8 cellular contexts compared by ENCODE assay signal in the genomic region with DNA sequence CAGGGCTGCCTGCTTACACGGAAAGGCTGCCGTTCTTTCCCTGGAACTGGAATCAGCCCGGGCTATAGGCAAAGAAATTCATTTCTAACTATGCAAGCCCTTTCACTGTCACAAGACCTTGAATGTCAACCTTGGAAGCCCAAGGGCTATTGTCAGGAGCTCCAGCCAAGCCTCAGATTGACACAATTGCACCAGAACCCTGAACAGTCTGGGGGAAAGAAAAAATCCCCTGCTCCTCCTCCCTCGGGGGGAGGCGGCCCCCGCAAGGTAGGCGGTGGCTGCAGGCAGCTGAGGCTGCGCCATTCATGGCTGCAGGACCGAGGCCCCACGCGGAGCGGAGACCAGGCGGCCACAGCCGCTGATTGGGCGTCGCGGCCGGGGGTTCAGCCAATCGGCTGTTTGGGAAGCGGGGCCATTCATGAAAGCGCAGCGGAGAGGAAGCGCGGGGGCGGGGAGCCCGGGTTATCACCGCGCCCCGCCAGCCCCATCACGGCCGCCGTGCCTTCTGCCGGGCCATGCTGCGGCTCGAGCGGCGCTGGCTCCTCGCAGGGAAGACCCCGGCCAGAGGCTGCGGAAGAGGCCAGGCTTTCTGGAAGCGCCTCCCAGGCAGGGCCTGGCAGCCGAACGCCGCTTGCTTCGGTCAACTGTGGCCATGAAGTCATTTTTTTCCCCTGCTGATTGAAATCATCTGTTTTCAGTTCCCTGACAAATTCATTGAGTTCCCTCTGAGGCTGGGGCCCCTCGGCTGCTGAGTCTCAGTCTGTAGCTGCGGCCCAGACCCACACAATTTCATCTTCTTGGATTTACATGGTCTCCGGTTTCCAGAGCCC. TPM values are rescaled to one million over a fixed set of nuclear protein-coding genes. Genes with fewer than 3 reads are reported as not detected.
DNase-seq lines count a peak whose midpoint lies in the region; ATAC-seq, FAIRE-seq and TF ChIP-seq lines count a peak whose summit lies in the region.

No MANE protein-coding gene starts in this region.

- WGBS in SK-N-SH (ENCODE audit: low lambda C conversion rate) = 10% methylated on average over 16 of the region's 48 CpGs
- 7 to 8% methylated on average over 46 to 48 of the region's 48 CpGs for WGBS in pancreas, 2 donors
- WGBS in thymus = 7% methylated on average over 48 of the region's 48 CpGs

- no peaks in the 10 kb centered on the region for H3K36me3 Mint-ChIP-seq in activated naive CD4-positive, alpha-beta T cell treated with anti-CD3 and anti-CD28 coated beads, Interleukin-2, amount 50 U/mL, for 72 hours

- FAIRE-seq in pancreas (lab: Jason Lieb, UNC) = no peak

- H3K79me2 ChIP-seq in SK-N-SH (ENCODE audit: insufficient read depth) = no peaks in the 10 kb centered on the region

- POLR2A ChIA-PET in SK-N-SH (lab: Yijun Ruan, JAX) = interaction anchor here (0.6 to 2.7 kb wide), 8 partner anchors 14 to 338 kb away, joined by 3 to 16 read pairs (median 4); a partner anchor contains a TSS

- DNase-seq in CMK (ENCODE audit: low read depth) (peak; percentile 87), HS-5 (ENCODE audit: low read depth) (peak; percentile 82), SK-N-SH (peak; percentile 98), glomerular visceral epithelial cell (ENCODE audit: extremely low spot score) (peak; percentile 93), pancreas (peak; percentile 79 to 91 (median 84))
- DNase-seq in activated naive CD4-positive, alpha-beta T cell treated with anti-CD3 and anti-CD28 coated beads, Interleukin-2, amount 50 U/mL, for 72 hours (ENCODE audit: low spot score in 2 of 2) = peak; percentile 77 to 78

- no peaks in the 10 kb centered on the region for H3K9me2 ChIP-seq in SK-N-SH

- H3K9me3 ChIP-seq in SK-N-SH = no peaks in the 10 kb centered on the region
- H3K9me3 ChIP-seq in pancreas = no peaks in the 10 kb centered on the region
- H3K9me3 ChIP-seq in thymus (ENCODE audit: control insufficient read depth) = no peaks in the 10 kb centered on the region

- peak overlapping the region; percentile 58 for H2AFZ ChIP-seq in SK-N-SH (ENCODE audit: low read depth)

- H3K36me3 ChIP-seq in SK-N-SH (replicated peaks in 1 of 2; ENCODE audit: control insufficient read depth in 1 of 2, insufficient read depth in 2 of 2, low read length in 1 of 2) (no peaks in the 10 kb centered on the region), pancreas (no peaks in the 10 kb centered on the region), thymus (ENCODE audit: control insufficient read depth, insufficient read depth) (no peaks in the 10 kb centered on the region)

- H3K27ac ChIP-seq in SK-N-SH (ENCODE audit: low read depth in 2 of 2, low read length in 1 of 2) (peak overlapping the region; percentile 91 to 99), pancreas (peak overlapping the region; percentile 62 to 83 (median 80)), thymus (ENCODE audit: low read depth) (peak overlapping the region; percentile 72)

- TF ChIP-seq CTCF in SK-N-SH (IDR thresholded peaks at IDR 0.05) (no peak), pancreas (IDR thresholded peaks at IDR 0.05) (no peak)

- H3K4me1 ChIP-seq in SK-N-SH (ENCODE audit: control insufficient read depth in 1 of 2, insufficient read depth in 2 of 2, low read depth in 1 of 2, low read length in 1 of 2) (peaks cover 26 to 37% of the 10 kb centered on the region in 2 experiments), pancreas (peaks cover 7 to 12% (median 8%) of the 10 kb centered on the region in 3 donors), thymus (ENCODE audit: control insufficient read depth, insufficient read depth, low read length) (peaks cover 9% of the 10 kb centered on the region)

- peaks cover 12% of the 10 kb centered on the region for H3F3A ChIP-seq in SK-N-SH (replicated peaks; ENCODE audit: insufficient read depth)

- 0 out of 2 replicates have a peak, but pooled peaks have one; percentile 22 for TF ChIP-seq RAD21 in SK-N-SH (IDR thresholded peaks at IDR 0.05; ENCODE audit: low read length)

- peak overlapping the region; percentile 84 for H3K4me2 ChIP-seq in SK-N-SH

- H3K27me3 ChIP-seq in SK-N-SH (ENCODE audit: insufficient read depth) = no peaks in the 10 kb centered on the region
- H3K27me3 ChIP-seq in pancreas = no peaks in the 10 kb centered on the region
- H3K27me3 ChIP-seq in thymus (ENCODE audit: control insufficient read depth, insufficient read depth) = no peaks in the 10 kb centered on the region

- ATAC-seq in GM19467 (IDR thresholded peaks at IDR 0.05; ENCODE audit: unreplicated experiment) = peak; percentile 87
- peak; percentile 87 to 93 for ATAC-seq in activated naive CD4-positive, alpha-beta T cell treated with anti-CD3 and anti-CD28 coated beads, Interleukin-2, amount 50 U/mL, for 72 hours
- peak; percentile 84 to 91 (median 88) for ATAC-seq in pancreas

- H3K9me3 Mint-ChIP-seq in activated naive CD4-positive, alpha-beta T cell treated with anti-CD3 and anti-CD28 coated beads, Interleukin-2, amount 50 U/mL, for 72 hours = no peaks in the 10 kb centered on the region

- CTCF ChIA-PET in SK-N-SH (lab: Yijun Ruan, JAX) = interaction anchor here (0.7 to 4.0 kb wide), 8 partner anchors 13 to 341 kb away, joined by 3 to 17 read pairs (median 4); no protein-coding TSS in a partner anchor

- no peaks in the 10 kb centered on the region for H4K20me1 ChIP-seq in SK-N-SH (ENCODE audit: insufficient read depth)

- H3K27ac Mint-ChIP-seq in activated naive CD4-positive, alpha-beta T cell treated with anti-CD3 and anti-CD28 coated beads, Interleukin-2, amount 50 U/mL, for 72 hours = no peak overlapping the region

- H3K4me3 ChIP-seq in SK-N-SH (ENCODE audit: low read depth in 2 of 2, low read length in 1 of 2) (peak overlapping the region; percentile 38 to 49), pancreas (peak overlapping the region in 2 of 4 donors; percentile 26 to 31), thymus (ENCODE audit: low read length) (peak overlapping the region; percentile 20)

- intact Hi-C loops in pancreas (cut with DNase I) = no loop called here

- H3K9ac ChIP-seq in SK-N-SH = peak overlapping the region; percentile 83

- peak; percentile 51 to 67; a peak in 3 of 4 replicates for TF ChIP-seq EP300 in SK-N-SH (IDR thresholded peaks at IDR 0.05; ENCODE audit: borderline replicate concordance in 1 of 2, low read depth in 1 of 2, low read length in 1 of 2)

TF ChIP-seq in SK-N-SH, 30 proteins besides CTCF, POLR2A, EP300 and RAD21 (continues in another document):
- TF ChIP-seq RXRA (IDR thresholded peaks at IDR 0.05; ENCODE audit: borderline replicate concordance, low read depth) = 0 out of 2 replicates have a peak, but pooled peaks have one; percentile 13
- TF ChIP-seq, protein P1, sequence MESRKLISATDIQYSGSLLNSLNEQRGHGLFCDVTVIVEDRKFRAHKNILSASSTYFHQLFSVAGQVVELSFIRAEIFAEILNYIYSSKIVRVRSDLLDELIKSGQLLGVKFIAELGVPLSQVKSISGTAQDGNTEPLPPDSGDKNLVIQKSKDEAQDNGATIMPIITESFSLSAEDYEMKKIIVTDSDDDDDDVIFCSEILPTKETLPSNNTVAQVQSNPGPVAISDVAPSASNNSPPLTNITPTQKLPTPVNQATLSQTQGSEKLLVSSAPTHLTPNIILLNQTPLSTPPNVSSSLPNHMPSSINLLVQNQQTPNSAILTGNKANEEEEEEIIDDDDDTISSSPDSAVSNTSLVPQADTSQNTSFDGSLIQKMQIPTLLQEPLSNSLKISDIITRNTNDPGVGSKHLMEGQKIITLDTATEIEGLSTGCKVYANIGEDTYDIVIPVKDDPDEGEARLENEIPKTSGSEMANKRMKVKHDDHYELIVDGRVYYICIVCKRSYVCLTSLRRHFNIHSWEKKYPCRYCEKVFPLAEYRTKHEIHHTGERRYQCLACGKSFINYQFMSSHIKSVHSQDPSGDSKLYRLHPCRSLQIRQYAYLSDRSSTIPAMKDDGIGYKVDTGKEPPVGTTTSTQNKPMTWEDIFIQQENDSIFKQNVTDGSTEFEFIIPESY (IDR thresholded peaks at IDR 0.05; ENCODE audit: borderline replicate concordance, low read depth) = no peak
- 0 out of 2 replicates have a peak, but pooled peaks have one; percentile 37 for TF ChIP-seq ELF1 (IDR thresholded peaks at IDR 0.05)
- TF ChIP-seq, protein P2, sequence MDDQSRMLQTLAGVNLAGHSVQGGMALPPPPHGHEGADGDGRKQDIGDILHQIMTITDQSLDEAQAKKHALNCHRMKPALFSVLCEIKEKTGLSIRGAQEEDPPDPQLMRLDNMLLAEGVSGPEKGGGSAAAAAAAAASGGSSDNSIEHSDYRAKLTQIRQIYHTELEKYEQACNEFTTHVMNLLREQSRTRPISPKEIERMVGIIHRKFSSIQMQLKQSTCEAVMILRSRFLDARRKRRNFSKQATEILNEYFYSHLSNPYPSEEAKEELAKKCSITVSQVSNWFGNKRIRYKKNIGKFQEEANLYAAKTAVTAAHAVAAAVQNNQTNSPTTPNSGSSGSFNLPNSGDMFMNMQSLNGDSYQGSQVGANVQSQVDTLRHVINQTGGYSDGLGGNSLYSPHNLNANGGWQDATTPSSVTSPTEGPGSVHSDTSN (IDR thresholded peaks at IDR 0.05) = peak; percentile 35
- TF ChIP-seq MEF2A (IDR thresholded peaks at IDR 0.05; ENCODE audit: borderline replicate concordance, low read depth) = no peak
- TF ChIP-seq TAF1 (IDR thresholded peaks at IDR 0.05; ENCODE audit: borderline replicate concordance, low read depth, low read length) = peak; percentile 15; the same call in 1 of the 2 replicates
- TF ChIP-seq YY1 (IDR thresholded peaks at IDR 0.05; ENCODE audit: low read depth) = 0 out of 2 replicates have a peak, but pooled peaks have one; percentile 66
- TF ChIP-seq FOSL2 (IDR thresholded peaks at IDR 0.05; ENCODE audit: borderline replicate concordance, low read depth) = no peak
- 0 out of 2 replicates have a peak, but pooled peaks have one; percentile 43 for TF ChIP-seq GABPA (IDR thresholded peaks at IDR 0.05; ENCODE audit: low read depth)
- peak; percentile 83 for TF ChIP-seq CHD2 (IDR thresholded peaks at IDR 0.05; ENCODE audit: low read length, partially characterized antibody)
- TF ChIP-seq, protein P3, sequence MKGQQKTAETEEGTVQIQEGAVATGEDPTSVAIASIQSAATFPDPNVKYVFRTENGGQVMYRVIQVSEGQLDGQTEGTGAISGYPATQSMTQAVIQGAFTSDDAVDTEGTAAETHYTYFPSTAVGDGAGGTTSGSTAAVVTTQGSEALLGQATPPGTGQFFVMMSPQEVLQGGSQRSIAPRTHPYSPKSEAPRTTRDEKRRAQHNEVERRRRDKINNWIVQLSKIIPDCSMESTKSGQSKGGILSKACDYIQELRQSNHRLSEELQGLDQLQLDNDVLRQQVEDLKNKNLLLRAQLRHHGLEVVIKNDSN (IDR thresholded peaks at IDR 0.05; ENCODE audit: borderline replicate concordance, low read depth) = 0 out of 2 replicates have a peak, but pooled peaks have one; percentile 46
- TF ChIP-seq POLR2AphosphoS5 (IDR thresholded peaks at IDR 0.05; ENCODE audit: low read depth, low read length) = peak; percentile 91

RNA-seq across cellular contexts. Expression of a gene that starts 38.1 kb away (rescaled TPM):
- polyA plus RNA-seq in SK-N-SH (2012; rRNA removed) (not detected in 2 replicates), pancreas (not detected), thymus (0.07 TPM)
- not detected in 2 replicates for polyA plus RNA-seq in SK-N-SH (2012; cell fraction: cytosol; rRNA removed)
- polyA plus RNA-seq in SK-N-SH (2012; cell fraction: nucleus; rRNA removed) = 0.08 TPM in 1 of 2 replicates, not detected in the other
- not detected for total RNA-seq in activated naive CD4-positive, alpha-beta T cell treated with anti-CD3 and anti-CD28 coated beads, Interleukin-2, amount 50 U/mL, for 72 hours
- not detected for total RNA-seq in pancreas
